In the genomic region with DNA sequence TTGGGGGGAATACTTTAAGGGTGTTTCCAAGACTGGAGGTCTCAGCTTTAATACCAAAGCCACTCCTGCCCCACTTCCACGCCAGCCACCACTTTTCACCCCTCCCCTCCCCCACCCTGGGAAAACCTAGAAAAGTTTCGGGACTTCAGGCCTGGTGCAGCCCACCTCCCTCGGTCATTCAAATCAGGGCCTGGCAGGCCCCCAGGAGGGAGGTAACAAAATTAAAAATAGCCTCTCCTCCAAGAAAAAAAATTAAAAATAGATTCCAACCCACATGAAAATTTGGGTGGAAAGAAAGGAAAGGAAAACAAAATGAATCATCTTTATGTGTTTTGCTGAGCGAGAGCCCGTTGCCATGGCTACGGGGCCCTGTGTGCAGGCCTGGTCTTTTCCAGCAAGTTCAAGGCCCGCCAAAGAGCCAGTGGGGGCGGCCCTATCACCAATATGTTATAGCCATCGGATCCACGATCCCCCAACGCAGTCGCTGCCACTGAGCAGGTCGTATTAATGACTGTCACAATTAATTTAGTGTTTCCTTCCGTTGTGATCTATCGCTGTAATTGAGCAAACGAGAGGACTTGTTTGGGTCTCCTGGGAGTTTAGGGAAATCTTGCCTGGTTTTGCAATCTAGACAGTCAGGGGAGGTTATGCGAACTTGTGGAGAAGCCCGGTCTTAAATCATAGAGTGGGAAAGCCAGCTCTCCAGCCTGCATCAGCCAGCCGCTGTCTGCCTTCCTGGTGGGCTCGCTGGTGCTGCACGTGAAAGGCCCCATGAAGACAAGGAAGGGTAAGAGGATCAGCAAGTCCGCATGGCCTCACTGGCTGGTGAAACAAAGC, we compare ENCODE assay signal across 11 cellular contexts.
DNase-seq lines count a peak whose midpoint lies in the region; ATAC-seq and TF ChIP-seq lines count a peak whose summit lies in the region.
"Had no signal": no experiment of that assay in that cellular context is flagged by ENCODE, and none has a peak within 500 bp of the region (broad histone marks: within the 10 kb centered on the region; RNA-seq: fewer than 3 reads in every experiment).

No MANE protein-coding gene starts in this region.

- intact Hi-C loops in colonic mucosa (cut with DNase I) = no loop called here

- H4K8ac ChIP-seq in neuronal stem cell (ENCODE audit: low read depth, low read length) = no peak overlapping the region

- H2BK15ac ChIP-seq in neuronal stem cell (ENCODE audit: low read length) = no peak overlapping the region

- peak overlapping the region; percentile 60 for H2AFZ ChIP-seq in ACC112 (ENCODE audit: low read length, unreplicated experiment)
- peak overlapping the region; percentile 13 for H2AFZ ChIP-seq in neuronal stem cell (ENCODE audit: low read length)

- no peak overlapping the region for H3K4me2 ChIP-seq in neuronal stem cell (ENCODE audit: insufficient read depth, low read length, poor library complexity, severe bottlenecking)

- DNase-seq in HT1080 (ENCODE audit: low read depth) = peak; percentile 54
- DNase-seq in colonic mucosa = peak; percentile 25
- DNase-seq in neuronal stem cell (ENCODE audit: low spot score) = no peak
- DNase-seq in NK-92 (lab: John Stamatoyannopoulos, UW; ENCODE audit: unreplicated experiment) = no peak
- no peak for DNase-seq in superior temporal gyrus (ENCODE audit: extremely low spot score)
- DNase-seq in activated CD8-positive, alpha-beta memory T cell treated with anti-CD3 and anti-CD28 coated beads, Interleukin-2, amount 10 ng/mL, durations not matched to agents 7 days and 5 days = no peak
- DNase-seq: GF-D8, Karpas-422, small intestine had no signal

- H3K4me1 ChIP-seq in ACC112 (ENCODE audit: control insufficient read depth, insufficient read depth, low read length, unreplicated experiment) (peaks cover 5% of the 10 kb centered on the region), colonic mucosa (no peaks in the 10 kb centered on the region), neuronal stem cell (ENCODE audit: control insufficient read depth in 2 of 2, insufficient read depth in 1 of 2, low read depth in 1 of 2, low read length in 2 of 2) (peaks cover 0 to 3% of the 10 kb centered on the region in 2 donors)

- no peaks in the 10 kb centered on the region for H3K79me1 ChIP-seq in neuronal stem cell (ENCODE audit: low read depth, low read length)

- H4K91ac ChIP-seq in neuronal stem cell (ENCODE audit: low read depth, low read length, poor library complexity) = no peak overlapping the region

- H3K36me3 Mint-ChIP-seq in activated CD8-positive, alpha-beta memory T cell treated with anti-CD3 and anti-CD28 coated beads, Interleukin-2, amount 10 ng/mL, durations not matched to agents 7 days and 5 days = no peaks in the 10 kb centered on the region

- H3K27me3 ChIP-seq in ACC112 (ENCODE audit: insufficient read depth, low read length) = no peaks in the 10 kb centered on the region
- no peaks in the 10 kb centered on the region for H3K27me3 ChIP-seq in colonic mucosa
- peaks cover 0 to 17% (median 0%) of the 10 kb centered on the region in 3 experiments for H3K27me3 ChIP-seq in neuronal stem cell (ENCODE audit: control insufficient read depth in 3 of 3, insufficient read depth in 3 of 3, low read depth in 1 of 3, low read length in 3 of 3)

- no peak overlapping the region for H2BK120ac ChIP-seq in neuronal stem cell (ENCODE audit: low read depth, low read length)

- H3K4ac ChIP-seq in neuronal stem cell (ENCODE audit: low read length) = no peak overlapping the region

- WGBS in neuronal stem cell (ENCODE audit: extremely low coverage in 2 of 2, insufficient read length in 2 of 2, insufficient replicate concordance in 1 of 2), 2 donors = no CpG with 5 or more reads among the region's 22 CpGs

- no peaks in the 10 kb centered on the region for H3K9me3 Mint-ChIP-seq in activated CD8-positive, alpha-beta memory T cell treated with anti-CD3 and anti-CD28 coated beads, Interleukin-2, amount 10 ng/mL, durations not matched to agents 7 days and 5 days (ENCODE audit: low read depth)

- H3K27me3 Mint-ChIP-seq in activated CD8-positive, alpha-beta memory T cell treated with anti-CD3 and anti-CD28 coated beads, Interleukin-2, amount 10 ng/mL, durations not matched to agents 7 days and 5 days = no peaks in the 10 kb centered on the region

- no peaks in the 10 kb centered on the region for H3K4me1 Mint-ChIP-seq in activated CD8-positive, alpha-beta memory T cell treated with anti-CD3 and anti-CD28 coated beads, Interleukin-2, amount 10 ng/mL, durations not matched to agents 7 days and 5 days

- no peak overlapping the region for H3K23ac ChIP-seq in neuronal stem cell (ENCODE audit: low read depth, low read length, poor library complexity)

- H2AK5ac ChIP-seq in neuronal stem cell (ENCODE audit: low read depth, low read length) = no peak overlapping the region

- H3K27ac ChIP-seq in ACC112 (ENCODE audit: low read depth, low read length) = peak overlapping the region; percentile 91
- no peak overlapping the region for H3K27ac ChIP-seq in colonic mucosa
- no peak overlapping the region for H3K27ac ChIP-seq in neuronal stem cell (replicated peaks; ENCODE audit: low read length)

- no peak for TF ChIP-seq CTCF in colonic mucosa (IDR thresholded peaks at IDR 0.05)

- no peak overlapping the region for H3K14ac ChIP-seq in neuronal stem cell (ENCODE audit: low read length)

- no peak overlapping the region for H2BK12ac ChIP-seq in neuronal stem cell (ENCODE audit: low read length)

- H3K79me2 ChIP-seq in ACC112 (ENCODE audit: control insufficient read depth, insufficient read depth, low read length, unreplicated experiment) = no peaks in the 10 kb centered on the region

- no peak for ATAC-seq in HG02938 (IDR thresholded peaks at IDR 0.05; ENCODE audit: unreplicated experiment)
- no peak for ATAC-seq in activated CD8-positive, alpha-beta memory T cell treated with anti-CD3 and anti-CD28 coated beads, Interleukin-2, amount 10 ng/mL, durations not matched to agents 7 days and 5 days

- H3K36me3 ChIP-seq in ACC112 (ENCODE audit: insufficient read depth, low read length) (no peaks in the 10 kb centered on the region), colonic mucosa (no peaks in the 10 kb centered on the region), neuronal stem cell (replicated peaks in 1 of 2; ENCODE audit: control insufficient read depth in 2 of 2, insufficient read depth in 2 of 2, low read length in 2 of 2) (no peaks in the 10 kb centered on the region)

- H2BK5ac ChIP-seq in neuronal stem cell (ENCODE audit: low read length) = no peak overlapping the region

- no peak overlapping the region for H3K4me3 Mint-ChIP-seq in activated CD8-positive, alpha-beta memory T cell treated with anti-CD3 and anti-CD28 coated beads, Interleukin-2, amount 10 ng/mL, durations not matched to agents 7 days and 5 days

- H3K4me3 ChIP-seq in ACC112 (ENCODE audit: low read depth, low read length) (peak overlapping the region; percentile 44), colonic mucosa (no peak overlapping the region), neuronal stem cell (ENCODE audit: low read length in 2 of 2) (no peak overlapping the region)

- H3K9ac ChIP-seq in colonic mucosa (ENCODE audit: low read depth in 2 of 2, low read length in 2 of 2) (no peak overlapping the region), neuronal stem cell (ENCODE audit: low read depth, low read length, poor library complexity) (no peak overlapping the region)

- H3K27ac Mint-ChIP-seq in activated CD8-positive, alpha-beta memory T cell treated with anti-CD3 and anti-CD28 coated beads, Interleukin-2, amount 10 ng/mL, durations not matched to agents 7 days and 5 days = no peak overlapping the region

- CTCF ChIA-PET in activated CD8-positive, alpha-beta memory T cell treated with anti-CD3 and anti-CD28 coated beads, Interleukin-2, amount 10 ng/mL, durations not matched to agents 7 days and 5 days (lab: Charles Lee) = no interaction called here

- no peak overlapping the region for H3K18ac ChIP-seq in neuronal stem cell (ENCODE audit: low read length)

- H3K9me3 ChIP-seq in colonic mucosa = no peaks in the 10 kb centered on the region
- no peaks in the 10 kb centered on the region for H3K9me3 ChIP-seq in neuronal stem cell (replicated peaks in 1 of 2; ENCODE audit: control insufficient read depth in 2 of 2, insufficient read depth in 1 of 2, low read depth in 1 of 2, low read length in 2 of 2)

Comparison
In these comparisons a context has a peak if more than half of its experiments do, and no peak if none do; other contexts are left out.
1. DNase-seq: peak in HT1080 (single experiment) and colonic mucosa (single experiment); none in neuronal stem cell (single experiment), NK-92 (single experiment), superior temporal gyrus (single experiment) and activated CD8-positive, alpha-beta memory T cell treated with anti-CD3 and anti-CD28 coated beads, Interleukin-2, amount 10 ng/mL, durations not matched to agents 7 days and 5 days (single experiment).